In the genomic region with DNA sequence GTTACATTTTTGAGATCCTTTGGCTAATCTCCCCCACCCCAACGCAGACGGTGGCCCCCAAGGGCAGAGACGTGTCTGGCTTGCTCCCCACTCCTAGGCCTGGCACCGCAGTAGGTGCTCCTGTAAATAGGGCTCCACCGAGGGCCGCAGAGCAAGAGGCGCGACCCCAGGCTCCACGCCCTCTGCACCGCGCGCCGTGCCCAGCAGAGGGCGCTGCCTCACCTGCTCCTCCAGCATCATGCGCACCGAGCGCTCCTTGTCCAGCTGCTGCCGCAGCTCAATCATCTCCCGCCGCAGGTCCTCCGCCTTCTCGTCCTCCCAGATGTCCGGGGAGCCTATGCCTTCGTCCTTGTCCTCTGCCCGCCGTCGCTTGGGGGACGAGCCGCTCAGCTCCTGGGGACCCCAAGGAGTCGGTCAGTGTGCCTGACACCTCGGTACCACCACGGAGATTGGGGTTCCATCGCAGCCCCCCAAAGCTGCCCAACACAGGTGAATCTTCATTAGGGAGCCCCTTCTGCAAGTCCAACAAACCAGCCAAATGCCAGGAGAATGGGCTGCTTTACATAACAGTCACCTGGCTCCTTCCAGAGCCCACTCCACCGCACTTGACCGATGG, we compare ENCODE assay signal across 1 cellular context.
TF ChIP-seq lines count a peak whose summit lies in the region.

No MANE protein-coding gene starts in this region.

TF ChIP-seq in HepG2, 621 proteins besides CTCF, POLR2A, EP300 and RAD21 (continued from another document):
- TF ChIP-seq, protein P1, sequence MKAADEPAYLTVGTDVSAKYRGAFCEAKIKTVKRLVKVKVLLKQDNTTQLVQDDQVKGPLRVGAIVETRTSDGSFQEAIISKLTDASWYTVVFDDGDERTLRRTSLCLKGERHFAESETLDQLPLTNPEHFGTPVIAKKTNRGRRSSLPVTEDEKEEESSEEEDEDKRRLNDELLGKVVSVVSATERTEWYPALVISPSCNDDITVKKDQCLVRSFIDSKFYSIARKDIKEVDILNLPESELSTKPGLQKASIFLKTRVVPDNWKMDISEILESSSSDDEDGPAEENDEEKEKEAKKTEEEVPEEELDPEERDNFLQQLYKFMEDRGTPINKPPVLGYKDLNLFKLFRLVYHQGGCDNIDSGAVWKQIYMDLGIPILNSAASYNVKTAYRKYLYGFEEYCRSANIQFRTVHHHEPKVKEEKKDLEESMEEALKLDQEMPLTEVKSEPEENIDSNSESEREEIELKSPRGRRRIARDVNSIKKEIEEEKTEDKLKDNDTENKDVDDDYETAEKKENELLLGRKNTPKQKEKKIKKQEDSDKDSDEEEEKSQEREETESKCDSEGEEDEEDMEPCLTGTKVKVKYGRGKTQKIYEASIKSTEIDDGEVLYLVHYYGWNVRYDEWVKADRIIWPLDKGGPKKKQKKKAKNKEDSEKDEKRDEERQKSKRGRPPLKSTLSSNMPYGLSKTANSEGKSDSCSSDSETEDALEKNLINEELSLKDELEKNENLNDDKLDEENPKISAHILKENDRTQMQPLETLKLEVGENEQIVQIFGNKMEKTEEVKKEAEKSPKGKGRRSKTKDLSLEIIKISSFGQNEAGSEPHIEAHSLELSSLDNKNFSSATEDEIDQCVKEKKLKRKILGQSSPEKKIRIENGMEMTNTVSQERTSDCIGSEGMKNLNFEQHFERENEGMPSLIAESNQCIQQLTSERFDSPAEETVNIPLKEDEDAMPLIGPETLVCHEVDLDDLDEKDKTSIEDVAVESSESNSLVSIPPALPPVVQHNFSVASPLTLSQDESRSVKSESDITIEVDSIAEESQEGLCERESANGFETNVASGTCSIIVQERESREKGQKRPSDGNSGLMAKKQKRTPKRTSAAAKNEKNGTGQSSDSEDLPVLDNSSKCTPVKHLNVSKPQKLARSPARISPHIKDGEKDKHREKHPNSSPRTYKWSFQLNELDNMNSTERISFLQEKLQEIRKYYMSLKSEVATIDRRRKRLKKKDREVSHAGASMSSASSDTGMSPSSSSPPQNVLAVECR (CRISPR knock-in tag; IDR thresholded peaks at IDR 0.05; ENCODE audit: borderline replicate concordance), result peak; percentile 19; the same call in 1 of the 2 replicates
- peak; percentile 23; the same call in 1 of the 2 replicates for TF ChIP-seq POGZ (CRISPR knock-in tag; IDR thresholded peaks at IDR 0.05)
- TF ChIP-seq, protein P2, sequence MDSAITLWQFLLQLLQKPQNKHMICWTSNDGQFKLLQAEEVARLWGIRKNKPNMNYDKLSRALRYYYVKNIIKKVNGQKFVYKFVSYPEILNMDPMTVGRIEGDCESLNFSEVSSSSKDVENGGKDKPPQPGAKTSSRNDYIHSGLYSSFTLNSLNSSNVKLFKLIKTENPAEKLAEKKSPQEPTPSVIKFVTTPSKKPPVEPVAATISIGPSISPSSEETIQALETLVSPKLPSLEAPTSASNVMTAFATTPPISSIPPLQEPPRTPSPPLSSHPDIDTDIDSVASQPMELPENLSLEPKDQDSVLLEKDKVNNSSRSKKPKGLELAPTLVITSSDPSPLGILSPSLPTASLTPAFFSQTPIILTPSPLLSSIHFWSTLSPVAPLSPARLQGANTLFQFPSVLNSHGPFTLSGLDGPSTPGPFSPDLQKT (CRISPR knock-in tag; IDR thresholded peaks at IDR 0.05; ENCODE audit: borderline replicate concordance), result no peak
- no peak for TF ChIP-seq PAWR (CRISPR knock-in tag; IDR thresholded peaks at IDR 0.05; ENCODE audit: borderline replicate concordance)
- peak; percentile 99 for TF ChIP-seq ZBTB38 (CRISPR knock-in tag; IDR thresholded peaks at IDR 0.05)
- peak; percentile 29; the same call in 1 of the 2 replicates for TF ChIP-seq NFKB2 (CRISPR knock-in tag; IDR thresholded peaks at IDR 0.05; ENCODE audit: borderline replicate concordance)
- no peak for TF ChIP-seq ZSCAN30 (CRISPR knock-in tag; IDR thresholded peaks at IDR 0.05)
- no peak for TF ChIP-seq FOXA1 (IDR thresholded peaks at IDR 0.05)
- 0 out of 2 replicates have a peak, but pooled peaks have one; percentile 40 for TF ChIP-seq FOXA1 (CRISPR knock-in tag; IDR thresholded peaks at IDR 0.05)
- TF ChIP-seq, protein P3, sequence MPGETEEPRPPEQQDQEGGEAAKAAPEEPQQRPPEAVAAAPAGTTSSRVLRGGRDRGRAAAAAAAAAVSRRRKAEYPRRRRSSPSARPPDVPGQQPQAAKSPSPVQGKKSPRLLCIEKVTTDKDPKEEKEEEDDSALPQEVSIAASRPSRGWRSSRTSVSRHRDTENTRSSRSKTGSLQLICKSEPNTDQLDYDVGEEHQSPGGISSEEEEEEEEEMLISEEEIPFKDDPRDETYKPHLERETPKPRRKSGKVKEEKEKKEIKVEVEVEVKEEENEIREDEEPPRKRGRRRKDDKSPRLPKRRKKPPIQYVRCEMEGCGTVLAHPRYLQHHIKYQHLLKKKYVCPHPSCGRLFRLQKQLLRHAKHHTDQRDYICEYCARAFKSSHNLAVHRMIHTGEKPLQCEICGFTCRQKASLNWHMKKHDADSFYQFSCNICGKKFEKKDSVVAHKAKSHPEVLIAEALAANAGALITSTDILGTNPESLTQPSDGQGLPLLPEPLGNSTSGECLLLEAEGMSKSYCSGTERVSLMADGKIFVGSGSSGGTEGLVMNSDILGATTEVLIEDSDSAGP (CRISPR knock-in tag; IDR thresholded peaks at IDR 0.05; ENCODE audit: borderline replicate concordance), result peak; percentile 17; the same call in 1 of the 2 replicates
- 0 out of 2 replicates have a peak, but pooled peaks have one; percentile 31 for TF ChIP-seq RBFOX2 (IDR thresholded peaks at IDR 0.05; ENCODE audit: low read depth, low read length)
- TF ChIP-seq, protein P4, sequence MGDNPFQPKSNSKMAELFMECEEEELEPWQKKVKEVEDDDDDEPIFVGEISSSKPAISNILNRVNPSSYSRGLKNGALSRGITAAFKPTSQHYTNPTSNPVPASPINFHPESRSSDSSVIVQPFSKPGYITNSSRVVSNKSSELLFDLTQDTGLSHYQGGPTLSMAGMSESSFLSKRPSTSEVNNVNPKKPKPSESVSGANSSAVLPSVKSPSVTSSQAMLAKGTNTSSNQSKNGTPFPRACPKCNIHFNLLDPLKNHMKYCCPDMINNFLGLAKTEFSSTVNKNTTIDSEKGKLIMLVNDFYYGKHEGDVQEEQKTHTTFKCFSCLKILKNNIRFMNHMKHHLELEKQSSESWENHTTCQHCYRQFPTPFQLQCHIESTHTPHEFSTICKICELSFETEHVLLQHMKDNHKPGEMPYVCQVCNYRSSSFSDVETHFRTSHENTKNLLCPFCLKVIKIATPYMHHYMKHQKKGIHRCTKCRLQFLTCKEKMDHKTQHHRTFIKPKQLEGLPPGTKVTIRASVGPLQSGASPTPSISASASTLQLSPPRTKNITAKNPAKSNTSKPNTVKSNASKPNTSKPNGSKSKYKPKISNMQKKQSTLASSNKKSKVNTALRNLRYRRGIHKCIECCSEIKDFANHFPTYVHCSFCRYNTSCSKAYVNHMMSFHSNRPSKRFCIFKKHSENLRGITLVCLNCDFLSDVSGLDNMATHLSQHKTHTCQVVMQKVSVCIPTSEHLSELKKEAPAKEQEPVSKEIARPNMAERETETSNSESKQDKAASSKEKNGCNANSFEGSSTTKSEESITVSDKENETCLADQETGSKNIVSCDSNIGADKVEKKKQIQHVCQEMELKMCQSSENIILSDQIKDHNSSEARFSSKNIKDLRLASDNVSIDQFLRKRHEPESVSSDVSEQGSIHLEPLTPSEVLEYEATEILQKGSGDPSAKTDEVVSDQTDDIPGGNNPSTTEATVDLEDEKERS (CRISPR knock-in tag; IDR thresholded peaks at IDR 0.05), result 0 out of 2 replicates have a peak, but pooled peaks have one; percentile 24
- TF ChIP-seq, protein P5, sequence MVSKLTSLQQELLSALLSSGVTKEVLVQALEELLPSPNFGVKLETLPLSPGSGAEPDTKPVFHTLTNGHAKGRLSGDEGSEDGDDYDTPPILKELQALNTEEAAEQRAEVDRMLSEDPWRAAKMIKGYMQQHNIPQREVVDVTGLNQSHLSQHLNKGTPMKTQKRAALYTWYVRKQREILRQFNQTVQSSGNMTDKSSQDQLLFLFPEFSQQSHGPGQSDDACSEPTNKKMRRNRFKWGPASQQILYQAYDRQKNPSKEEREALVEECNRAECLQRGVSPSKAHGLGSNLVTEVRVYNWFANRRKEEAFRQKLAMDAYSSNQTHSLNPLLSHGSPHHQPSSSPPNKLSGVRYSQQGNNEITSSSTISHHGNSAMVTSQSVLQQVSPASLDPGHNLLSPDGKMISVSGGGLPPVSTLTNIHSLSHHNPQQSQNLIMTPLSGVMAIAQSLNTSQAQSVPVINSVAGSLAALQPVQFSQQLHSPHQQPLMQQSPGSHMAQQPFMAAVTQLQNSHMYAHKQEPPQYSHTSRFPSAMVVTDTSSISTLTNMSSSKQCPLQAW (CRISPR knock-in tag; IDR thresholded peaks at IDR 0.05), result peak; percentile 32; the same call in 1 of the 2 replicates
- TF ChIP-seq ZFP36L2 (CRISPR knock-in tag; IDR thresholded peaks at IDR 0.05), result no peak
- TF ChIP-seq, protein P6, sequence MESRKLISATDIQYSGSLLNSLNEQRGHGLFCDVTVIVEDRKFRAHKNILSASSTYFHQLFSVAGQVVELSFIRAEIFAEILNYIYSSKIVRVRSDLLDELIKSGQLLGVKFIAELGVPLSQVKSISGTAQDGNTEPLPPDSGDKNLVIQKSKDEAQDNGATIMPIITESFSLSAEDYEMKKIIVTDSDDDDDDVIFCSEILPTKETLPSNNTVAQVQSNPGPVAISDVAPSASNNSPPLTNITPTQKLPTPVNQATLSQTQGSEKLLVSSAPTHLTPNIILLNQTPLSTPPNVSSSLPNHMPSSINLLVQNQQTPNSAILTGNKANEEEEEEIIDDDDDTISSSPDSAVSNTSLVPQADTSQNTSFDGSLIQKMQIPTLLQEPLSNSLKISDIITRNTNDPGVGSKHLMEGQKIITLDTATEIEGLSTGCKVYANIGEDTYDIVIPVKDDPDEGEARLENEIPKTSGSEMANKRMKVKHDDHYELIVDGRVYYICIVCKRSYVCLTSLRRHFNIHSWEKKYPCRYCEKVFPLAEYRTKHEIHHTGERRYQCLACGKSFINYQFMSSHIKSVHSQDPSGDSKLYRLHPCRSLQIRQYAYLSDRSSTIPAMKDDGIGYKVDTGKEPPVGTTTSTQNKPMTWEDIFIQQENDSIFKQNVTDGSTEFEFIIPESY (CRISPR knock-in tag; IDR thresholded peaks at IDR 0.05), result peak; percentile 100
- 0 out of 2 replicates have a peak, but pooled peaks have one; percentile 34 for TF ChIP-seq SP2 (CRISPR knock-in tag; IDR thresholded peaks at IDR 0.05)
- TF ChIP-seq, protein P7, sequence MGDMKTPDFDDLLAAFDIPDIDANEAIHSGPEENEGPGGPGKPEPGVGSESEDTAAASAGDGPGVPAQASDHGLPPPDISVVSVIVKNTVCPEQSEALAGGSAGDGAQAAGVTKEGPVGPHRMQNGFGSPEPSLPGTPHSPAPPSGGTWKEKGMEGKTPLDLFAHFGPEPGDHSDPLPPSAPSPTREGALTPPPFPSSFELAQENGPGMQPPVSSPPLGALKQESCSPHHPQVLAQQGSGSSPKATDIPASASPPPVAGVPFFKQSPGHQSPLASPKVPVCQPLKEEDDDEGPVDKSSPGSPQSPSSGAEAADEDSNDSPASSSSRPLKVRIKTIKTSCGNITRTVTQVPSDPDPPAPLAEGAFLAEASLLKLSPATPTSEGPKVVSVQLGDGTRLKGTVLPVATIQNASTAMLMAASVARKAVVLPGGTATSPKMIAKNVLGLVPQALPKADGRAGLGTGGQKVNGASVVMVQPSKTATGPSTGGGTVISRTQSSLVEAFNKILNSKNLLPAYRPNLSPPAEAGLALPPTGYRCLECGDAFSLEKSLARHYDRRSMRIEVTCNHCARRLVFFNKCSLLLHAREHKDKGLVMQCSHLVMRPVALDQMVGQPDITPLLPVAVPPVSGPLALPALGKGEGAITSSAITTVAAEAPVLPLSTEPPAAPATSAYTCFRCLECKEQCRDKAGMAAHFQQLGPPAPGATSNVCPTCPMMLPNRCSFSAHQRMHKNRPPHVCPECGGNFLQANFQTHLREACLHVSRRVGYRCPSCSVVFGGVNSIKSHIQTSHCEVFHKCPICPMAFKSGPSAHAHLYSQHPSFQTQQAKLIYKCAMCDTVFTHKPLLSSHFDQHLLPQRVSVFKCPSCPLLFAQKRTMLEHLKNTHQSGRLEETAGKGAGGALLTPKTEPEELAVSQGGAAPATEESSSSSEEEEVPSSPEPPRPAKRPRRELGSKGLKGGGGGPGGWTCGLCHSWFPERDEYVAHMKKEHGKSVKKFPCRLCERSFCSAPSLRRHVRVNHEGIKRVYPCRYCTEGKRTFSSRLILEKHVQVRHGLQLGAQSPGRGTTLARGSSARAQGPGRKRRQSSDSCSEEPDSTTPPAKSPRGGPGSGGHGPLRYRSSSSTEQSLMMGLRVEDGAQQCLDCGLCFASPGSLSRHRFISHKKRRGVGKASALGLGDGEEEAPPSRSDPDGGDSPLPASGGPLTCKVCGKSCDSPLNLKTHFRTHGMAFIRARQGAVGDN (CRISPR knock-in tag; IDR thresholded peaks at IDR 0.05), result peak; percentile 61
- TF ChIP-seq HNRNPLL (IDR thresholded peaks at IDR 0.05; ENCODE audit: low read depth, low read length, poor library complexity, severe bottlenecking), result peak; percentile 61
- no peak for TF ChIP-seq BCL6 (CRISPR knock-in tag; IDR thresholded peaks at IDR 0.05)
- TF ChIP-seq HOXA3 (CRISPR knock-in tag; IDR thresholded peaks at IDR 0.05), result peak; percentile 92
- TF ChIP-seq NFATC3 (CRISPR knock-in tag; IDR thresholded peaks at IDR 0.05), result no peak
- TF ChIP-seq ZNF768 (CRISPR knock-in tag; IDR thresholded peaks at IDR 0.05), result peak; percentile 25; the same call in 1 of the 2 replicates
